ENCODE assay signal across 23 cellular contexts in the genomic region with DNA sequence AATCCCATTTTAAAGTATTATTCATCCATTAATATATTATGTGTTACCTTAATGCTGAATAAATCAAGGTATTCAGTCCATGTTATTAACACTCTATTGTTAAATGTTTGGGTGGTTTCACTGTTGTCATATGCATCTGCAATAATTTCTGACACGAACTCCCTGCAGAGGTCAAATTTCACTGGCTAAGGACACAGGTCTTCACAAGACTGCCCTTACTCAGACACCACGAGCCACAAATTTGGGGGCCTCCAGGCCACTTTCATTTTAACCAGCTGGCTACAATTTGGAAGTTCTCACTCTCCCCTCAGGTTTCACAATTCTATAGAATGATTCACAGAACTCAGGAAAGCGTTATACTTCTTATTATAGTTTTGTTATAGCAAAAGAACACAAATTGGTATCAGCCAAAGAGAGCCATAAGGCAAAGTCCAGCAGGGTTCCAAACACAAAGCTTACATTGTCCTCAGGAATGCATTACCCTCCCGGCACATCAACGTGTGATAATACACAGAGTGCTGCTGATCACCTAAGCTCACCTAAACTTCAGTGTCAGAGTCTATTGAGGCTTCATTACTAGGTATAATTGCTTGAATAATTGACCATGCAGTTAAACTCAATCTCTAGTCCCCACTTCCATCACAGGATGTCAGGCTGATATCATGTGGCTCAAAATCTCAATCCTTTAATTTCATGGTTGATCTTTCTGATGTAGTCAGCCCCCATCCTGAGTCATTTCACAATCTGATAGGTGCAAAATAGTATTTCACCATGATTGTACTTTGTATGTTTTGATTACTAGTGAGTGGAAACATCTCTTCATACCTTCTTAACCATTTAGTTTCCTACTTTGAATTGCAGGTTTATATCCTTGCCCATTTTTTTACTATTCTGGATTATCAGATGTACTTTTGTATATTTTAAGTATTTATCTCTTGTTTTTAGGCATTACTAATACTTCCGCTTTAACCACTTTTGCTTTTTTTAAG.
"Had no signal": no experiment of that assay in that cellular context is flagged by ENCODE, and none has a peak within 500 bp of the region (broad histone marks: within the 10 kb centered on the region; RNA-seq: fewer than 3 reads in every experiment).

No MANE protein-coding gene starts in this region.

- DNase-seq: activated CD4-positive, alpha-beta T cell treated with anti-CD3 and anti-CD28 coated beads for 36 hours; activated CD4-positive, alpha-beta T cell treated with anti-CD3 and anti-CD28 coated beads, Interleukin-2, amount 50 U/mL, for 48 hours; activated effector memory CD4-positive, alpha-beta T cell treated with anti-CD3 and anti-CD28 coated beads, Interleukin-2, amount 50 U/mL, for 16 hours; activated naive CD4-positive, alpha-beta T cell treated with anti-CD3 and anti-CD28 coated beads, Interleukin-2, amount 10 ng/mL, durations not matched to agents 7 days and 5 days; activated T-cell treated with anti-CD3 and anti-CD28 coated beads, Interleukin-2, amount 50 U/mL, for 72 hours; amygdala; cerebellar nuclear complex; heart left ventricle; left colon; lower lobe of right lung; natural killer cell; ovary; psoas muscle; stimulated activated CD4-positive, alpha-beta T cell treated with anti-CD3 and anti-CD28 coated beads, Interleukin-12 subunit alpha, Interleukin-12 subunit beta, amount 100 ng/mL, for 4 hours; stomach; T-helper 9 cell had no signal

- H3K27ac ChIP-seq: coronary artery, gastroesophageal sphincter, heart left ventricle, lower lobe of right lung, neutrophil, ovary, psoas muscle, right atrium auricular region, stomach, suprapubic skin, tibial nerve had no signal

- H3K36me3 ChIP-seq: gastroesophageal sphincter, heart left ventricle, lower lobe of right lung, neutrophil, ovary, right atrium auricular region, stomach, suprapubic skin, tibial nerve had no signal

- H3K4me3 Mint-ChIP-seq: activated CD4-positive, alpha-beta T cell treated with anti-CD3 and anti-CD28 coated beads for 36 hours; activated naive CD4-positive, alpha-beta T cell treated with anti-CD3 and anti-CD28 coated beads, Interleukin-2, amount 10 ng/mL, durations not matched to agents 7 days and 5 days; activated T-cell treated with anti-CD3 and anti-CD28 coated beads, Interleukin-2, amount 50 U/mL, for 72 hours; natural killer cell had no signal

- H3K27ac Mint-ChIP-seq: activated CD4-positive, alpha-beta T cell treated with anti-CD3 and anti-CD28 coated beads for 36 hours; activated naive CD4-positive, alpha-beta T cell treated with anti-CD3 and anti-CD28 coated beads, Interleukin-2, amount 10 ng/mL, durations not matched to agents 7 days and 5 days; activated T-cell treated with anti-CD3 and anti-CD28 coated beads, Interleukin-2, amount 50 U/mL, for 72 hours; natural killer cell had no signal

- H3K9me3 ChIP-seq: gastroesophageal sphincter, lower lobe of right lung, neutrophil, ovary, psoas muscle, right atrium auricular region, stomach, suprapubic skin, tibial nerve had no signal

- H3K27me3 Mint-ChIP-seq: activated CD4-positive, alpha-beta T cell treated with anti-CD3 and anti-CD28 coated beads for 36 hours; activated naive CD4-positive, alpha-beta T cell treated with anti-CD3 and anti-CD28 coated beads, Interleukin-2, amount 10 ng/mL, durations not matched to agents 7 days and 5 days had no signal

- H3K4me1 Mint-ChIP-seq: activated CD4-positive, alpha-beta T cell treated with anti-CD3 and anti-CD28 coated beads for 36 hours; activated naive CD4-positive, alpha-beta T cell treated with anti-CD3 and anti-CD28 coated beads, Interleukin-2, amount 10 ng/mL, durations not matched to agents 7 days and 5 days; natural killer cell had no signal

- H3K4me3 ChIP-seq: coronary artery, gastroesophageal sphincter, heart left ventricle, lower lobe of right lung, ovary, psoas muscle, right atrium auricular region, stomach, suprapubic skin, tibial nerve had no signal

- FAIRE-seq: keratinocyte had no signal

- H3K27me3 ChIP-seq: gastroesophageal sphincter, heart left ventricle, neutrophil, ovary, right atrium auricular region, suprapubic skin, tibial nerve had no signal

- H3K4me1 ChIP-seq: gastroesophageal sphincter, heart left ventricle, lower lobe of right lung, psoas muscle, right atrium auricular region, stomach, suprapubic skin, tibial nerve had no signal

- H3K36me3 Mint-ChIP-seq: activated naive CD4-positive, alpha-beta T cell treated with anti-CD3 and anti-CD28 coated beads, Interleukin-2, amount 10 ng/mL, durations not matched to agents 7 days and 5 days; natural killer cell had no signal

- ATAC-seq: activated CD4-positive, alpha-beta T cell treated with anti-CD3 and anti-CD28 coated beads for 36 hours; activated T-cell treated with anti-CD3 and anti-CD28 coated beads, Interleukin-2, amount 50 U/mL, for 72 hours; gastroesophageal sphincter; heart left ventricle; left colon; lower lobe of right lung; natural killer cell; psoas muscle had no signal
